In genomic region chr16:4514606-4515005, GRCh38 we compare ENCODE assay signal across 11 cellular contexts. TPM values are rescaled to one million over a fixed set of nuclear protein-coding genes. Genes with fewer than 3 reads are reported as not detected.
DNase-seq lines count a peak whose midpoint lies in the region; ATAC-seq lines count a peak whose summit lies in the region.
"Had no signal": no experiment of that assay in that cellular context is flagged by ENCODE, and none has a peak within 500 bp of the region (broad histone marks: within the 10 kb centered on the region; RNA-seq: fewer than 3 reads in every experiment).

No MANE protein-coding gene starts in this region.

- peaks cover 39% of the 10 kb centered on the region for H3K36me3 ChIP-seq in iPS-15b (ENCODE audit: control insufficient read depth, insufficient read depth, low read length)

- H3K4me3 ChIP-seq in iPS-15b (ENCODE audit: low read depth, low read length): no peak overlapping the region

- no peaks in the 10 kb centered on the region for H3K27me3 Mint-ChIP-seq in IgD-negative memory B cell
- no peaks in the 10 kb centered on the region for H3K27me3 Mint-ChIP-seq in activated T-helper 17 cell treated with anti-CD3 and anti-CD28 coated beads, Interleukin-2, amount 50 U/mL, for 72 hours

- H3K4me1 Mint-ChIP-seq in IgD-negative memory B cell: peaks cover 18 to 24% (median 23%) of the 10 kb centered on the region in 3 donors
- peaks cover 33% of the 10 kb centered on the region for H3K4me1 Mint-ChIP-seq in activated T-helper 17 cell treated with anti-CD3 and anti-CD28 coated beads, Interleukin-2, amount 50 U/mL, for 72 hours
- peaks cover 52% of the 10 kb centered on the region for H3K4me1 Mint-ChIP-seq in stimulated activated effector memory CD8-positive, alpha-beta T cell treated with anti-CD3 and anti-CD28 coated beads, Interleukin-12 subunit alpha, Interleukin-12 subunit beta, amount 100 ng/mL, for 72 hours

- H3K27ac Mint-ChIP-seq in IgD-negative memory B cell: peak overlapping the region in 2 of 3 donors; percentile 46 to 96
- H3K27ac Mint-ChIP-seq in activated T-helper 17 cell treated with anti-CD3 and anti-CD28 coated beads, Interleukin-2, amount 50 U/mL, for 72 hours: peak overlapping the region; percentile 94
- peak overlapping the region; percentile 96 for H3K27ac Mint-ChIP-seq in stimulated activated effector memory CD8-positive, alpha-beta T cell treated with anti-CD3 and anti-CD28 coated beads, Interleukin-12 subunit alpha, Interleukin-12 subunit beta, amount 100 ng/mL, for 72 hours
- H3K27ac Mint-ChIP-seq: mesothelial cell of epicardium had no signal

- no peak for DNase-seq in stimulated activated effector memory CD8-positive, alpha-beta T cell treated with anti-CD3 and anti-CD28 coated beads, Interleukin-12 subunit alpha, Interleukin-12 subunit beta, amount 100 ng/mL, for 72 hours (ENCODE audit: low spot score in 2 of 2)
- no peak for DNase-seq in islet precursor cell
- DNase-seq: IMR-90, NCI-H510A had no signal

- H3K36me3 Mint-ChIP-seq in IgD-negative memory B cell: no peaks in the 10 kb centered on the region
- H3K36me3 Mint-ChIP-seq in activated T-helper 17 cell treated with anti-CD3 and anti-CD28 coated beads, Interleukin-2, amount 50 U/mL, for 72 hours (ENCODE audit: low read depth): peaks cover 49% of the 10 kb centered on the region
- peaks cover 45% of the 10 kb centered on the region for H3K36me3 Mint-ChIP-seq in stimulated activated effector memory CD8-positive, alpha-beta T cell treated with anti-CD3 and anti-CD28 coated beads, Interleukin-12 subunit alpha, Interleukin-12 subunit beta, amount 100 ng/mL, for 72 hours

- H3K27me3 ChIP-seq in iPS-15b (ENCODE audit: control insufficient read depth, insufficient read depth, low read length): no peaks in the 10 kb centered on the region

- no peaks in the 10 kb centered on the region for H3K9me3 ChIP-seq in iPS-15b (ENCODE audit: control insufficient read depth, insufficient read depth, low read length)

- ATAC-seq in activated T-helper 17 cell treated with anti-CD3 and anti-CD28 coated beads, Interleukin-2, amount 50 U/mL, for 72 hours (replicated peaks): no peak
- ATAC-seq in stimulated activated effector memory CD8-positive, alpha-beta T cell treated with anti-CD3 and anti-CD28 coated beads, Interleukin-12 subunit alpha, Interleukin-12 subunit beta, amount 100 ng/mL, for 72 hours: no peak
- no peak for ATAC-seq in GM21825 (IDR thresholded peaks at IDR 0.05; ENCODE audit: unreplicated experiment)
- no peak for ATAC-seq in HG02870 (IDR thresholded peaks at IDR 0.05; ENCODE audit: unreplicated experiment)
- ATAC-seq in activated CD4-positive, CD25-positive, alpha-beta regulatory T cell treated with anti-CD3 and anti-CD28 coated beads, Interleukin-2, amount 50 U/mL, for 24 hours: no peak

- no peaks in the 10 kb centered on the region for H3K9me3 Mint-ChIP-seq in IgD-negative memory B cell
- no peaks in the 10 kb centered on the region for H3K9me3 Mint-ChIP-seq in activated T-helper 17 cell treated with anti-CD3 and anti-CD28 coated beads, Interleukin-2, amount 50 U/mL, for 72 hours
- no peaks in the 10 kb centered on the region for H3K9me3 Mint-ChIP-seq in stimulated activated effector memory CD8-positive, alpha-beta T cell treated with anti-CD3 and anti-CD28 coated beads, Interleukin-12 subunit alpha, Interleukin-12 subunit beta, amount 100 ng/mL, for 72 hours
- H3K9me3 Mint-ChIP-seq: mesothelial cell of epicardium had no signal

- H3K4me1 ChIP-seq in iPS-15b (ENCODE audit: control insufficient read depth, insufficient read depth, low read length): no peaks in the 10 kb centered on the region

- peak overlapping the region; percentile 60 for H3K9ac ChIP-seq in iPS-15b (ENCODE audit: low read depth, low read length)

- H3K4me3 Mint-ChIP-seq in IgD-negative memory B cell: peak overlapping the region in 2 of 4 donors; percentile 77 to 84
- H3K4me3 Mint-ChIP-seq in activated T-helper 17 cell treated with anti-CD3 and anti-CD28 coated beads, Interleukin-2, amount 50 U/mL, for 72 hours: peak overlapping the region; percentile 72
- H3K4me3 Mint-ChIP-seq in stimulated activated effector memory CD8-positive, alpha-beta T cell treated with anti-CD3 and anti-CD28 coated beads, Interleukin-12 subunit alpha, Interleukin-12 subunit beta, amount 100 ng/mL, for 72 hours: peak overlapping the region; percentile 54
- H3K4me3 Mint-ChIP-seq: mesothelial cell of epicardium had no signal

RNA-seq across cellular contexts. Expression of gene CDIP1, which starts 24.0 kb away (rescaled TPM):
- 28.5 TPM for polyA plus RNA-seq in IgD-negative memory B cell
- 10 to 100 TPM; 24.5 to 31.2 TPM for total RNA-seq in activated T-helper 17 cell treated with anti-CD3 and anti-CD28 coated beads, Interleukin-2, amount 50 U/mL, for 72 hours

RNA-seq across cellular contexts. Expression of gene HMOX2, which starts 38.4 kb away (rescaled TPM):
- polyA plus RNA-seq in IgD-negative memory B cell: 75.9 TPM
- 10 to 100 TPM; 60.0 to 92.1 TPM for total RNA-seq in activated T-helper 17 cell treated with anti-CD3 and anti-CD28 coated beads, Interleukin-2, amount 50 U/mL, for 72 hours

RNA-seq across cellular contexts. Expression of gene NMRAL1, which starts 40.2 kb away (rescaled TPM):
- 45.3 TPM for polyA plus RNA-seq in IgD-negative memory B cell
- total RNA-seq in activated T-helper 17 cell treated with anti-CD3 and anti-CD28 coated beads, Interleukin-2, amount 50 U/mL, for 72 hours: 10 to 100 TPM; 56.5 to 63.2 TPM

RNA-seq across cellular contexts. Expression of gene C16orf96, which starts 41.5 kb away (rescaled TPM):
- polyA plus RNA-seq in IgD-negative memory B cell: 0.05 TPM
- total RNA-seq in activated T-helper 17 cell treated with anti-CD3 and anti-CD28 coated beads, Interleukin-2, amount 50 U/mL, for 72 hours: not detected
- total RNA-seq: IMR-90 had no signal
- polyA plus RNA-seq: IMR-90 had no signal
